ENCODE assay signal across 9 cellular contexts in genomic region chrX:71909956-71910355, GRCh38. TPM values are rescaled to one million over a fixed set of nuclear protein-coding genes. Genes with fewer than 3 reads are reported as not detected.
DNase-seq lines count a peak whose midpoint lies in the region; ATAC-seq, FAIRE-seq and TF ChIP-seq lines count a peak whose summit lies in the region.
"Had no signal": no experiment of that assay in that cellular context is flagged by ENCODE, and none has a peak within 500 bp of the region (broad histone marks: within the 10 kb centered on the region; RNA-seq: fewer than 3 reads in every experiment).

No MANE protein-coding gene starts in this region.

- peaks cover 19% of the 10 kb centered on the region for H3K27me3 Mint-ChIP-seq in nephron progenitor cell (ENCODE audit: low read depth, poor library complexity)
- peaks cover 21% of the 10 kb centered on the region for H3K27me3 Mint-ChIP-seq in activated CD4-positive, alpha-beta memory T cell treated with anti-CD3 and anti-CD28 coated beads for 36 hours

- peaks cover 2% of the 10 kb centered on the region; the same call in 1 of the 2 replicates for H3K27me3 ChIP-seq in BJ (ENCODE audit: control insufficient read depth, insufficient read depth, low read length)
- H3K27me3 ChIP-seq in esophagus muscularis mucosa: peaks cover 0 to 32% (median 8%) of the 10 kb centered on the region in 4 donors
- H3K27me3 ChIP-seq: vagina had no signal

- H3K9me3 Mint-ChIP-seq in nephron progenitor cell: peaks cover 58% of the 10 kb centered on the region
- H3K9me3 Mint-ChIP-seq in activated CD4-positive, alpha-beta memory T cell treated with anti-CD3 and anti-CD28 coated beads for 36 hours: no peaks in the 10 kb centered on the region

- peaks cover 0 to 21% (median 17%) of the 10 kb centered on the region in 4 donors for H3K4me1 ChIP-seq in esophagus muscularis mucosa
- H3K4me1 ChIP-seq: vagina had no signal

- FAIRE-seq in HTR-8/SVneo (lab: Jason Lieb, UNC) (peak; percentile 77), GM19239 (lab: Jason Lieb, UNC) (no peak)

- CTCF ChIA-PET in BJ (lab: Yijun Ruan, JAX): interaction anchor here (0.7 to 2.0 kb wide), 4 partner anchors 89 to 211 kb away, joined by 3 to 8 read pairs (median 4); no protein-coding TSS in a partner anchor
- CTCF ChIA-PET in activated CD4-positive, alpha-beta memory T cell treated with anti-CD3 and anti-CD28 coated beads for 36 hours (lab: Charles Lee): interaction anchor here (0.6 to 1.4 kb wide), 2 partner anchors 86 to 112 kb away, joined by 3 to 6 read pairs; no protein-coding TSS in a partner anchor

- peak overlapping the region; percentile 88 for H3K4me3 Mint-ChIP-seq in nephron progenitor cell
- no peak overlapping the region for H3K4me3 Mint-ChIP-seq in activated CD4-positive, alpha-beta memory T cell treated with anti-CD3 and anti-CD28 coated beads for 36 hours

- ATAC-seq in GM19397 (IDR thresholded peaks at IDR 0.05; ENCODE audit: unreplicated experiment) (no peak), GM18858 (IDR thresholded peaks at IDR 0.05; ENCODE audit: unreplicated experiment) (no peak)

- WGBS in esophagus muscularis mucosa: 58% methylated on average over 8 of the region's 8 CpGs

- DNase-seq in BJ (ENCODE audit: low read depth) (no peak), HTR-8/SVneo (ENCODE audit: insufficient read length, low spot score) (peak; percentile 45), esophagus muscularis mucosa (ENCODE audit: extremely low spot score) (no peak), nephron progenitor cell (peak; percentile 35), GM19239 (ENCODE audit: insufficient read length, low spot score) (no peak)
- DNase-seq in activated CD4-positive, alpha-beta memory T cell treated with anti-CD3 and anti-CD28 coated beads for 36 hours: no peak

- H3K27ac Mint-ChIP-seq in nephron progenitor cell: no peak overlapping the region
- no peak overlapping the region for H3K27ac Mint-ChIP-seq in activated CD4-positive, alpha-beta memory T cell treated with anti-CD3 and anti-CD28 coated beads for 36 hours

- intact Hi-C loops in esophagus muscularis mucosa (cut with DNase I): no loop called here
- intact Hi-C loops in activated CD4-positive, alpha-beta memory T cell treated with anti-CD3 and anti-CD28 coated beads for 36 hours (cut with micrococcal nuclease): loop anchor here (2.0 to 5.0 kb wide), 2 partner anchors 38 to 217 kb away; no protein-coding TSS in a partner anchor

- POLR2A ChIA-PET in BJ (lab: Charles Lee): no interaction called here
- POLR2A ChIA-PET in activated CD4-positive, alpha-beta memory T cell treated with anti-CD3 and anti-CD28 coated beads for 36 hours (lab: Charles Lee): no interaction called here

- TF ChIP-seq POLR2A in esophagus muscularis mucosa (IDR thresholded peaks at IDR 0.05; ENCODE audit: low read depth): no peak

- H3K27ac ChIP-seq in esophagus muscularis mucosa (replicated peaks in 1 of 4): no peak overlapping the region

- H3K36me3 ChIP-seq in BJ (ENCODE audit: control insufficient read depth, insufficient read depth, low read length) (no peaks in the 10 kb centered on the region), esophagus muscularis mucosa (no peaks in the 10 kb centered on the region)
- H3K36me3 ChIP-seq: vagina had no signal

- peaks cover 64% of the 10 kb centered on the region for H3K4me1 Mint-ChIP-seq in nephron progenitor cell
- H3K4me1 Mint-ChIP-seq in activated CD4-positive, alpha-beta memory T cell treated with anti-CD3 and anti-CD28 coated beads for 36 hours (ENCODE audit: low read depth): peaks cover 2% of the 10 kb centered on the region

- no peaks in the 10 kb centered on the region for H3K36me3 Mint-ChIP-seq in nephron progenitor cell (ENCODE audit: low read depth)
- H3K36me3 Mint-ChIP-seq in activated CD4-positive, alpha-beta memory T cell treated with anti-CD3 and anti-CD28 coated beads for 36 hours: no peaks in the 10 kb centered on the region

- TF ChIP-seq EP300 in esophagus muscularis mucosa (IDR thresholded peaks at IDR 0.05): no peak

- H3K9me3 ChIP-seq in esophagus muscularis mucosa: no peaks in the 10 kb centered on the region
- H3K9me3 ChIP-seq: vagina had no signal

- peak; percentile 46 for TF ChIP-seq CTCF in BJ (IDR thresholded peaks at IDR 0.05; ENCODE audit: insufficient read depth, low read depth, low read length)
- no peak for TF ChIP-seq CTCF in esophagus muscularis mucosa (IDR thresholded peaks at IDR 0.05)
- no peak for TF ChIP-seq CTCF in nephron progenitor cell (IDR thresholded peaks at IDR 0.05)

- H3K4me3 ChIP-seq in BJ (ENCODE audit: low read depth, low read length) (no peak overlapping the region; the same call in 1 of the 2 replicates), esophagus muscularis mucosa (peak overlapping the region; percentile 50 to 60 (median 53))

RNA-seq across cellular contexts. Expression of gene NHSL2, which starts 0.7 kb away (rescaled TPM):
- polyA plus RNA-seq in BJ (2011; rRNA removed): 4.4 and 7.9 TPM in 2 replicates
- 11.1 and 16.0 TPM in 2 replicates for polyA minus RNA-seq in BJ (2011; rRNA and poly(A)+ RNA removed)
- total RNA-seq in esophagus muscularis mucosa: 10 to 100 TPM; 10.4 to 31.4 (median 17.7) TPM
- total RNA-seq in activated CD4-positive, alpha-beta memory T cell treated with anti-CD3 and anti-CD28 coated beads for 36 hours: under 1 TPM; 0.97 TPM

Comparison
In these comparisons a context has a peak if more than half of its experiments do, and no peak if none do; other contexts are left out.
1. DNase-seq: peak in HTR-8/SVneo (single experiment) and nephron progenitor cell (single experiment); none in BJ (single experiment), esophagus muscularis mucosa (single experiment), activated CD4-positive, alpha-beta memory T cell treated with anti-CD3 and anti-CD28 coated beads for 36 hours (single experiment) and GM19239 (single experiment).
2. RNA of gene NHSL2, which starts 0.7 kb away (total RNA-seq): 10.4 to 31.4 TPM in esophagus muscularis mucosa; 0.97 TPM in activated CD4-positive, alpha-beta memory T cell treated with anti-CD3 and anti-CD28 coated beads for 36 hours; every median in the first group is over 4 times any median in the second.